In the genomic region with DNA sequence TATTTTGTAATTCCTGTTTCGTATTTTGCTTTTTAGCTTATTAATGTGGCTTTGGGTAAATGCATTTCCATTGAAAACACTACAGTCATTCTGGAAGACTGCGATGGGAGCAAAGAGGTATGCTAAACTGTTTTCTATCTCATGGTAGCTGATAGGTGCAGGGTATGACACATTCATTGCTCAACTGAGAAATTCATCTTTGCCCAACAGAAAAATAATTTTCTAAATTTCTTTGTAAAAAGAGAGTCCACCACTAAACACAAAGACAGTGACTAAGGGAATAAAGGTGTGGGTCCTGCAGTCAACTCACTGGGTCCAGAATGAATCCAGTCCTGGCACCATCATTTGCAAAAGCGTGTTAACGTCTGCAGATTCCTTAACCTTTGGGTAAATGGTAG, we compare ENCODE assay signal across 1 cellular context.
TF ChIP-seq lines count a peak whose summit lies in the region.

No MANE protein-coding gene starts in this region.

TF ChIP-seq in GM23338, 12 proteins besides CTCF, POLR2A, EP300 and RAD21 (continued from another document):
- TF ChIP-seq, protein P1, sequence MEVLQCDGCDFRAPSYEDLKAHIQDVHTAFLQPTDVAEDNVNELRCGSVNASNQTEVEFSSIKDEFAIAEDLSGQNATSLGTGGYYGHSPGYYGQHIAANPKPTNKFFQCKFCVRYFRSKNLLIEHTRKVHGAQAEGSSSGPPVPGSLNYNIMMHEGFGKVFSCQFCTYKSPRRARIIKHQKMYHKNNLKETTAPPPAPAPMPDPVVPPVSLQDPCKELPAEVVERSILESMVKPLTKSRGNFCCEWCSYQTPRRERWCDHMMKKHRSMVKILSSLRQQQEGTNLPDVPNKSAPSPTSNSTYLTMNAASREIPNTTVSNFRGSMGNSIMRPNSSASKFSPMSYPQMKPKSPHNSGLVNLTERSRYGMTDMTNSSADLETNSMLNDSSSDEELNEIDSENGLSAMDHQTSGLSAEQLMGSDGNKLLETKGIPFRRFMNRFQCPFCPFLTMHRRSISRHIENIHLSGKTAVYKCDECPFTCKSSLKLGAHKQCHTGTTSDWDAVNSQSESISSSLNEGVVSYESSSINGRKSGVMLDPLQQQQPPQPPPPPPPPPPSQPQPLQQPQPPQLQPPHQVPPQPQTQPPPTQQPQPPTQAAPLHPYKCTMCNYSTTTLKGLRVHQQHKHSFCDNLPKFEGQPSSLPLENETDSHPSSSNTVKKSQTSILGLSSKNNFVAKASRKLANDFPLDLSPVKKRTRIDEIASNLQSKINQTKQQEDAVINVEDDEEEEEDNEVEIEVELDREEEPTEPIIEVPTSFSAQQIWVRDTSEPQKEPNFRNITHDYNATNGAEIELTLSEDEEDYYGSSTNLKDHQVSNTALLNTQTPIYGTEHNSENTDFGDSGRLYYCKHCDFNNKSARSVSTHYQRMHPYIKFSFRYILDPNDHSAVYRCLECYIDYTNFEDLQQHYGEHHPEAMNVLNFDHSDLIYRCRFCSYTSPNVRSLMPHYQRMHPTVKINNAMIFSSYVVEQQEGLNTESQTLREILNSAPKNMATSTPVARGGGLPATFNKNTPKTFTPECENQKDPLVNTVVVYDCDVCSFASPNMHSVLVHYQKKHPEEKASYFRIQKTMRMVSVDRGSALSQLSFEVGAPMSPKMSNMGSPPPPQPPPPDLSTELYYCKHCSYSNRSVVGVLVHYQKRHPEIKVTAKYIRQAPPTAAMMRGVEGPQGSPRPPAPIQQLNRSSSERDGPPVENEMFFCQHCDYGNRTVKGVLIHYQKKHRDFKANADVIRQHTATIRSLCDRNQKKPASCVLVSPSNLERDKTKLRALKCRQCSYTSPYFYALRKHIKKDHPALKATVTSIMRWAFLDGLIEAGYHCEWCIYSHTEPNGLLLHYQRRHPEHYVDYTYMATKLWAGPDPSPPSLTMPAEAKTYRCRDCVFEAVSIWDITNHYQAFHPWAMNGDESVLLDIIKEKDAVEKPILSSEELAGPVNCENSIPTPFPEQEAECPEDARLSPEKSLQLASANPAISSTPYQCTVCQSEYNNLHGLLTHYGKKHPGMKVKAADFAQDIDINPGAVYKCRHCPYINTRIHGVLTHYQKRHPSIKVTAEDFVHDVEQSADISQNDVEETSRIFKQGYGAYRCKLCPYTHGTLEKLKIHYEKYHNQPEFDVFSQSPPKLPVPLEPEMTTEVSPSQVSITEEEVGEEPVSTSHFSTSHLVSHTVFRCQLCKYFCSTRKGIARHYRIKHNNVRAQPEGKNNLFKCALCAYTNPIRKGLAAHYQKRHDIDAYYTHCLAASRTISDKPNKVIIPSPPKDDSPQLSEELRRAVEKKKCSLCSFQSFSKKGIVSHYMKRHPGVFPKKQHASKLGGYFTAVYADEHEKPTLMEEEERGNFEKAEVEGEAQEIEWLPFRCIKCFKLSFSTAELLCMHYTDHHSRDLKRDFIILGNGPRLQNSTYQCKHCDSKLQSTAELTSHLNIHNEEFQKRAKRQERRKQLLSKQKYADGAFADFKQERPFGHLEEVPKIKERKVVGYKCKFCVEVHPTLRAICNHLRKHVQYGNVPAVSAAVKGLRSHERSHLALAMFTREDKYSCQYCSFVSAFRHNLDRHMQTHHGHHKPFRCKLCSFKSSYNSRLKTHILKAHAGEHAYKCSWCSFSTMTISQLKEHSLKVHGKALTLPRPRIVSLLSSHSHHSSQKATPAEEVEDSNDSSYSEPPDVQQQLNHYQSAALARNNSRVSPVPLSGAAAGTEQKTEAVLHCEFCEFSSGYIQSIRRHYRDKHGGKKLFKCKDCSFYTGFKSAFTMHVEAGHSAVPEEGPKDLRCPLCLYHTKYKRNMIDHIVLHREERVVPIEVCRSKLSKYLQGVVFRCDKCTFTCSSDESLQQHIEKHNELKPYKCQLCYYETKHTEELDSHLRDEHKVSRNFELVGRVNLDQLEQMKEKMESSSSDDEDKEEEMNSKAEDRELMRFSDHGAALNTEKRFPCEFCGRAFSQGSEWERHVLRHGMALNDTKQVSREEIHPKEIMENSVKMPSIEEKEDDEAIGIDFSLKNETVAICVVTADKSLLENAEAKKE (CRISPR knock-in tag; IDR thresholded peaks at IDR 0.05) = no peak
- TF ChIP-seq ZNF114 (CRISPR knock-in tag; IDR thresholded peaks at IDR 0.05) = no peak
- TF ChIP-seq POLR2AphosphoS5 (IDR thresholded peaks at IDR 0.05; ENCODE audit: low read depth) = no peak
- no peak for TF ChIP-seq JUNB (IDR thresholded peaks at IDR 0.05; ENCODE audit: unreplicated experiment)
- no peak for TF ChIP-seq CREB1 (CRISPR knock-in tag; IDR thresholded peaks at IDR 0.05; ENCODE audit: low read depth)
- no peak for TF ChIP-seq ZNF331 (CRISPR knock-in tag; IDR thresholded peaks at IDR 0.05; ENCODE audit: low read depth)
- TF ChIP-seq EZH2 (IDR thresholded peaks at IDR 0.05; ENCODE audit: low read depth, unreplicated experiment) = no peak
- TF ChIP-seq REST (IDR thresholded peaks at IDR 0.05; ENCODE audit: unreplicated experiment) = no peak
- no peak for TF ChIP-seq EZH2phosphoT487 (IDR thresholded peaks at IDR 0.05; ENCODE audit: unreplicated experiment)
- no peak for TF ChIP-seq STAT1 (IDR thresholded peaks at IDR 0.05; ENCODE audit: unreplicated experiment)
- TF ChIP-seq ETS1 (IDR thresholded peaks at IDR 0.05) = no peak
